ENCODE assay signal across 26 cellular contexts in the genomic region with DNA sequence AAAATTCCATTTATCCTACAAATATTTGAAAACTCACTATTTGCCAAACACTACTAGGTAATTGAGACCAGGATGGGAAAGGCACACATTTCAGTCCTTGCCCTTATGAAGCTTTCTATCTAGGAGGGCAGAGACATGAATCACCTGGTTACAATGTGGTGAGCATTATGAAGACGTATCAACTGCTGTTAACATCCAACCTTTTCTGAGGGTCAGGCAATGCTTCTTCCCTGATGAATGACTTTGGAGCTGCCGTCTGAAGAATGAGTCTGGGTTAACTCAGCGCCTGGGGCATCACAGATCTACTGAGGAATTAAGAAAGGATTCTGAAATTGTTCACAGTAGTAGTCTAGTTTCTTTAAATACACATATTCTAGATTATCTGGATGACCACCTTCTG.
DNase-seq lines count a peak whose midpoint lies in the region; ATAC-seq, FAIRE-seq and TF ChIP-seq lines count a peak whose summit lies in the region.
"Had no signal": no experiment of that assay in that cellular context is flagged by ENCODE, and none has a peak within 500 bp of the region (broad histone marks: within the 10 kb centered on the region; RNA-seq: fewer than 3 reads in every experiment).

No MANE protein-coding gene starts in this region.

- H3K4me2 ChIP-seq in SK-N-SH (no peak overlapping the region), astrocyte (ENCODE audit: low read length) (no peak overlapping the region)
- H3K4me2 ChIP-seq: BLaER1 treated with 17β-estradiol and CSF1 and Interleukin-3, amounts not matched to agents 10 nM and 100 nM; GM23338 had no signal

- CTCF ChIA-PET in SK-N-SH (lab: Yijun Ruan, JAX): no interaction called here

- H3K36me3 ChIP-seq in SK-N-SH (replicated peaks in 1 of 2; ENCODE audit: control insufficient read depth in 1 of 2, insufficient read depth in 2 of 2, low read length in 1 of 2) (no peaks in the 10 kb centered on the region), astrocyte (ENCODE audit: insufficient read depth, low read length) (no peaks in the 10 kb centered on the region), stomach (peaks cover 0 to 3% (median 0%) of the 10 kb centered on the region in 4 donors)
- H3K36me3 ChIP-seq: HAP-1, Peyer's patch, SJSA1 had no signal

- WGBS in SK-N-SH (ENCODE audit: low lambda C conversion rate): 88% methylated on average over 3 of the region's 3 CpGs
- WGBS in stomach, 5 donors: 82 to 98% (median 92%) methylated on average over 3 of the region's 3 CpGs

- no peak overlapping the region for H3K4me3 Mint-ChIP-seq in astrocyte (ENCODE audit: unreplicated experiment)
- H3K4me3 Mint-ChIP-seq in activated CD4-positive, alpha-beta T cell treated with anti-CD3 and anti-CD28 coated beads, Interleukin-2, amount 10 ng/mL, durations not matched to agents 24 days and 14 days: no peak overlapping the region
- H3K4me3 Mint-ChIP-seq: CD8-positive, alpha-beta T cell; GM23338; IgD-negative memory B cell had no signal

- H3K9me3 Mint-ChIP-seq in astrocyte (ENCODE audit: unreplicated experiment): no peaks in the 10 kb centered on the region
- no peaks in the 10 kb centered on the region for H3K9me3 Mint-ChIP-seq in activated CD4-positive, alpha-beta T cell treated with anti-CD3 and anti-CD28 coated beads, Interleukin-2, amount 10 ng/mL, durations not matched to agents 24 days and 14 days
- H3K9me3 Mint-ChIP-seq: CD8-positive, alpha-beta T cell; GM23338; IgD-negative memory B cell had no signal

- H2AFZ ChIP-seq in SK-N-SH (ENCODE audit: low read depth) (no peak overlapping the region), astrocyte (ENCODE audit: low read depth, low read length) (no peak overlapping the region)
- H2AFZ ChIP-seq: GM23338 had no signal

- peak; percentile 28; the same call in 2 of the 3 replicates for ATAC-seq in SK-N-SH treated with all-trans-retinoic acid at 6 μM for 48 hours
- no peak for ATAC-seq in left colon
- ATAC-seq in HG02642 (IDR thresholded peaks at IDR 0.05; ENCODE audit: poor library complexity, unreplicated experiment): no peak
- ATAC-seq: CD8-positive, alpha-beta T cell; GM23338; Right ventricle myocardium inferior had no signal

- FAIRE-seq in astrocyte (lab: Jason Lieb, UNC): no peak
- FAIRE-seq: HTR-8/SVneo had no signal

- TF ChIP-seq POLR2A in stomach (IDR thresholded peaks at IDR 0.05): no peak

- no peaks in the 10 kb centered on the region for H3K27me3 ChIP-seq in SK-N-SH (ENCODE audit: insufficient read depth)
- no peaks in the 10 kb centered on the region for H3K27me3 ChIP-seq in astrocyte (ENCODE audit: insufficient read depth, low read length)
- H3K27me3 ChIP-seq in stomach: no peaks in the 10 kb centered on the region
- H3K27me3 ChIP-seq: BLaER1 treated with 17β-estradiol and CSF1 and Interleukin-3, amounts not matched to agents 10 nM and 100 nM; Peyer's patch; SJSA1 had no signal

- no peak for TF ChIP-seq RAD21 in SK-N-SH (IDR thresholded peaks at IDR 0.05; ENCODE audit: low read length)

- no peaks in the 10 kb centered on the region for H3K9me2 ChIP-seq in SK-N-SH

- H3K9me3 ChIP-seq in SK-N-SH (no peaks in the 10 kb centered on the region), astrocyte (ENCODE audit: insufficient read depth, low read depth, low read length) (no peaks in the 10 kb centered on the region), stomach (no peaks in the 10 kb centered on the region)
- H3K9me3 ChIP-seq: BLaER1 treated with 17β-estradiol and CSF1 and Interleukin-3, amounts not matched to agents 10 nM and 100 nM; HAP-1; Peyer's patch; SJSA1 had no signal

- POLR2A ChIA-PET in SK-N-SH (lab: Yijun Ruan, JAX): no interaction called here

- no peak overlapping the region for H3K9ac ChIP-seq in SK-N-SH
- no peak overlapping the region for H3K9ac ChIP-seq in astrocyte (ENCODE audit: low read length)
- H3K9ac ChIP-seq: BLaER1 treated with 17β-estradiol and CSF1 and Interleukin-3, amounts not matched to agents 10 nM and 100 nM had no signal

- no peaks in the 10 kb centered on the region for H3K27me3 Mint-ChIP-seq in astrocyte (ENCODE audit: low read depth, unreplicated experiment)
- H3K27me3 Mint-ChIP-seq in activated CD4-positive, alpha-beta T cell treated with anti-CD3 and anti-CD28 coated beads, Interleukin-2, amount 10 ng/mL, durations not matched to agents 24 days and 14 days: no peaks in the 10 kb centered on the region
- H3K27me3 Mint-ChIP-seq: IgD-negative memory B cell had no signal

- DNase-seq in SK-N-SH (no peak), astrocyte (ENCODE audit: low read depth) (peak; percentile 53), kidney tubule cell (ENCODE audit: low spot score) (peak; percentile 41), left colon (no peak), stomach (no peak)
- no peak for DNase-seq in activated CD4-positive, alpha-beta T cell treated with anti-CD3 and anti-CD28 coated beads, Interleukin-2, amount 10 ng/mL, durations not matched to agents 24 days and 14 days
- DNase-seq: ACHN; CD8-positive, alpha-beta T cell; DND-41; GDM1; NCI-H1694; NCI-H2081; NCI-H2171; NCI-H446; NCI-H526; Peyer's patch had no signal

- H3K4me1 Mint-ChIP-seq in astrocyte (ENCODE audit: low read depth, unreplicated experiment): peaks cover 3% of the 10 kb centered on the region
- peaks cover 2% of the 10 kb centered on the region for H3K4me1 Mint-ChIP-seq in activated CD4-positive, alpha-beta T cell treated with anti-CD3 and anti-CD28 coated beads, Interleukin-2, amount 10 ng/mL, durations not matched to agents 24 days and 14 days
- H3K4me1 Mint-ChIP-seq: IgD-negative memory B cell had no signal

- H3K36me3 Mint-ChIP-seq in astrocyte (ENCODE audit: low read depth, unreplicated experiment): no peaks in the 10 kb centered on the region
- H3K36me3 Mint-ChIP-seq in activated CD4-positive, alpha-beta T cell treated with anti-CD3 and anti-CD28 coated beads, Interleukin-2, amount 10 ng/mL, durations not matched to agents 24 days and 14 days (ENCODE audit: low read depth): no peaks in the 10 kb centered on the region

- no peaks in the 10 kb centered on the region for H4K20me1 ChIP-seq in SK-N-SH (ENCODE audit: insufficient read depth)
- H4K20me1 ChIP-seq in astrocyte (ENCODE audit: insufficient read depth, low read length): no peaks in the 10 kb centered on the region

- no peak overlapping the region for H3K27ac ChIP-seq in SK-N-SH (ENCODE audit: low read depth in 2 of 2, low read length in 1 of 2)
- H3K27ac ChIP-seq in astrocyte (ENCODE audit: low read depth, low read length): no peak overlapping the region
- no peak overlapping the region for H3K27ac ChIP-seq in stomach
- H3K27ac ChIP-seq: 22Rv1; BLaER1 treated with 17β-estradiol and CSF1 and Interleukin-3, amounts not matched to agents 10 nM and 100 nM; Peyer's patch; SJSA1 had no signal

- no peak for TF ChIP-seq CTCF in SK-N-SH (IDR thresholded peaks at IDR 0.05)
- no peak for TF ChIP-seq CTCF in astrocyte (IDR thresholded peaks at IDR 0.05; ENCODE audit: insufficient read depth, low read depth, low read length)
- no peak for TF ChIP-seq CTCF in stomach (IDR thresholded peaks at IDR 0.05)

- TF ChIP-seq EP300 in SK-N-SH (IDR thresholded peaks at IDR 0.05; ENCODE audit: borderline replicate concordance in 1 of 2, low read depth in 1 of 2, low read length in 1 of 2): no peak
- no peak for TF ChIP-seq EP300 in stomach (IDR thresholded peaks at IDR 0.05)

- no peak overlapping the region for H3K27ac Mint-ChIP-seq in astrocyte (ENCODE audit: unreplicated experiment)
- H3K27ac Mint-ChIP-seq in activated CD4-positive, alpha-beta T cell treated with anti-CD3 and anti-CD28 coated beads, Interleukin-2, amount 10 ng/mL, durations not matched to agents 24 days and 14 days: no peak overlapping the region
- H3K27ac Mint-ChIP-seq: GM23338, IgD-negative memory B cell had no signal

- H3K4me1 ChIP-seq in SK-N-SH (ENCODE audit: control insufficient read depth in 1 of 2, insufficient read depth in 2 of 2, low read depth in 1 of 2, low read length in 1 of 2): peaks cover 0 to 9% of the 10 kb centered on the region in 2 experiments; a peak in 2 of 4 replicates
- no peaks in the 10 kb centered on the region for H3K4me1 ChIP-seq in astrocyte (ENCODE audit: insufficient read depth, low read length)
- H3K4me1 ChIP-seq in stomach: peaks cover 0 to 42% (median 19%) of the 10 kb centered on the region in 4 donors
- H3K4me1 ChIP-seq: Peyer's patch, SJSA1 had no signal

- intact Hi-C loops in left colon (cut with DNase I, micrococcal nuclease): no loop called here
- intact Hi-C loops in activated CD4-positive, alpha-beta T cell treated with anti-CD3 and anti-CD28 coated beads, Interleukin-2, amount 10 ng/mL, durations not matched to agents 24 days and 14 days (cut with micrococcal nuclease): no loop called here
- intact Hi-C loops in stomach (cut with DNase I; ENCODE audit: low total_unique reads): no loop called here

- H3K4me3 ChIP-seq in SK-N-SH (ENCODE audit: low read depth in 2 of 2, low read length in 1 of 2) (no peak overlapping the region), astrocyte (ENCODE audit: insufficient read depth, low read depth, low read length) (no peak overlapping the region), stomach (no peak overlapping the region)
- H3K4me3 ChIP-seq: BLaER1 treated with 17β-estradiol and CSF1 and Interleukin-3, amounts not matched to agents 10 nM and 100 nM; GM23338; HAP-1; Peyer's patch; SJSA1 had no signal

- H3F3A ChIP-seq in SK-N-SH (replicated peaks; ENCODE audit: insufficient read depth): no peaks in the 10 kb centered on the region

- no peaks in the 10 kb centered on the region for H3K79me2 ChIP-seq in SK-N-SH (ENCODE audit: insufficient read depth)
- no peaks in the 10 kb centered on the region for H3K79me2 ChIP-seq in astrocyte (ENCODE audit: insufficient read depth, low read length)

TF ChIP-seq in SK-N-SH treated with all-trans-retinoic acid at 6 μM for 48 hours, 23 proteins besides CTCF, POLR2A, EP300 and RAD21 (continues in another document):
- TF ChIP-seq TOX (CRISPR knock-in tag; IDR thresholded peaks at IDR 0.05; ENCODE audit: borderline replicate concordance): no peak
- no peak for TF ChIP-seq OSR1 (CRISPR knock-in tag; IDR thresholded peaks at IDR 0.05)
- TF ChIP-seq ZNF70 (CRISPR knock-in tag; IDR thresholded peaks at IDR 0.05): no peak
- TF ChIP-seq ZFP3 (CRISPR knock-in tag; IDR thresholded peaks at IDR 0.05): no peak
- no peak for TF ChIP-seq SNAI2 (CRISPR knock-in tag; IDR thresholded peaks at IDR 0.05)
- no peak for TF ChIP-seq RARB (CRISPR knock-in tag; IDR thresholded peaks at IDR 0.05)
- no peak for TF ChIP-seq PPARA (CRISPR knock-in tag; IDR thresholded peaks at IDR 0.05; ENCODE audit: borderline replicate concordance)
- TF ChIP-seq ZC3H10 (CRISPR knock-in tag; IDR thresholded peaks at IDR 0.05): no peak

TF ChIP-seq in SK-N-SH, 30 proteins besides CTCF, POLR2A, EP300 and RAD21 (continues in another document):
- TF ChIP-seq, protein P1, sequence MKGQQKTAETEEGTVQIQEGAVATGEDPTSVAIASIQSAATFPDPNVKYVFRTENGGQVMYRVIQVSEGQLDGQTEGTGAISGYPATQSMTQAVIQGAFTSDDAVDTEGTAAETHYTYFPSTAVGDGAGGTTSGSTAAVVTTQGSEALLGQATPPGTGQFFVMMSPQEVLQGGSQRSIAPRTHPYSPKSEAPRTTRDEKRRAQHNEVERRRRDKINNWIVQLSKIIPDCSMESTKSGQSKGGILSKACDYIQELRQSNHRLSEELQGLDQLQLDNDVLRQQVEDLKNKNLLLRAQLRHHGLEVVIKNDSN (IDR thresholded peaks at IDR 0.05; ENCODE audit: borderline replicate concordance, low read depth): no peak
- TF ChIP-seq GABPA (IDR thresholded peaks at IDR 0.05; ENCODE audit: low read depth): no peak

Comparison
In these comparisons a context has a peak if more than half of its experiments do, and no peak if none do; other contexts are left out.
1. DNase-seq: peak in astrocyte (single experiment) and kidney tubule cell (single experiment); none in SK-N-SH (single experiment), left colon (0 of 2), activated CD4-positive, alpha-beta T cell treated with anti-CD3 and anti-CD28 coated beads, Interleukin-2, amount 10 ng/mL, durations not matched to agents 24 days and 14 days (single experiment) and stomach (single experiment).